ENCODE assay signal across 37 cellular contexts in genomic region chr5:171642894-171643293, GRCh38.
"Had no signal": no experiment of that assay in that cellular context is flagged by ENCODE, and none has a peak within 500 bp of the region (broad histone marks: within the 10 kb centered on the region; RNA-seq: fewer than 3 reads in every experiment).

No MANE protein-coding gene starts in this region.

- H3K27ac ChIP-seq: adrenal gland, ascending aorta, cardiac muscle cell, VCaP had no signal

- H3K4me3 Mint-ChIP-seq: activated B cell treated with CpG ODN at 0.5 μM for 24 hours; activated CD4-positive, alpha-beta memory T cell treated with anti-CD3 and anti-CD28 coated beads for 36 hours; activated CD4-positive, alpha-beta T cell treated with anti-CD3 and anti-CD28 coated beads, Interleukin-2, amount 10 ng/mL, durations not matched to agents 24 days and 14 days; activated CD8-positive, alpha-beta T cell treated with anti-CD3 and anti-CD28 coated beads for 36 hours; activated naive CD4-positive, alpha-beta T cell treated with anti-CD3 and anti-CD28 coated beads for 36 hours; activated naive CD8-positive, alpha-beta T cell treated with anti-CD3 and anti-CD28 coated beads for 36 hours; activated T-cell treated with anti-CD3 and anti-CD28 coated beads, Interleukin-2, amount 50 U/mL, for 4 hours; activated T-cell treated with anti-CD3 and anti-CD28 coated beads, Interleukin-2, amount 50 U/mL, for 72 hours; activated T-helper 1 cell treated with anti-CD3 and anti-CD28 coated beads, Interleukin-12 subunit alpha, Interleukin-12 subunit beta, Interleukin-2, Interleukin-4 antibody, amounts not matched to agents 30 ng/mL and 10 ng/mL and 1 ng/mL, durations not matched to agents 14 hours and 24 hours and 36 hours; activated T-helper 17 cell treated with anti-CD3 and anti-CD28 coated beads, Interleukin-2, amount 50 U/mL, for 72 hours; central memory CD8-positive, alpha-beta T cell; T-helper 1 cell treated with Interleukin-12 subunit alpha and Interleukin-12 subunit beta and Interleukin-4 antibody, amounts not matched to agents 30 μg/mL and 1 μg/mL, for 36 hours; T-helper 2 cell treated with Interferon-gamma antibody and Interleukin-4, amounts not matched to agents 5 μg/mL and 100 μg/mL, for 36 hours had no signal

- H3K9me3 ChIP-seq: adrenal gland, ascending aorta had no signal

- H3K36me3 Mint-ChIP-seq: activated CD4-positive, alpha-beta memory T cell treated with anti-CD3 and anti-CD28 coated beads for 36 hours; activated naive CD4-positive, alpha-beta T cell treated with anti-CD3 and anti-CD28 coated beads, Interleukin-2, amount 50 U/mL, for 72 hours; activated naive CD8-positive, alpha-beta T cell treated with anti-CD3 and anti-CD28 coated beads for 36 hours; brain had no signal

- H3K36me3 ChIP-seq: adrenal gland, ascending aorta, cardiac muscle cell had no signal

- H3K27ac Mint-ChIP-seq: activated B cell treated with CpG ODN at 0.5 μM for 24 hours; activated CD4-positive, alpha-beta memory T cell treated with anti-CD3 and anti-CD28 coated beads for 36 hours; activated CD4-positive, alpha-beta T cell treated with anti-CD3 and anti-CD28 coated beads, Interleukin-2, amount 10 ng/mL, durations not matched to agents 24 days and 14 days; activated CD8-positive, alpha-beta T cell treated with anti-CD3 and anti-CD28 coated beads for 36 hours; activated naive CD4-positive, alpha-beta T cell treated with anti-CD3 and anti-CD28 coated beads for 36 hours; activated naive CD4-positive, alpha-beta T cell treated with anti-CD3 and anti-CD28 coated beads, Interleukin-2, amount 50 U/mL, for 72 hours; activated naive CD8-positive, alpha-beta T cell treated with anti-CD3 and anti-CD28 coated beads for 36 hours; activated T-cell treated with anti-CD3 and anti-CD28 coated beads, Interleukin-2, amount 50 U/mL, for 72 hours; activated T-helper 1 cell treated with anti-CD3 and anti-CD28 coated beads, Interleukin-12 subunit alpha, Interleukin-12 subunit beta, Interleukin-2, Interleukin-4 antibody, amounts not matched to agents 30 ng/mL and 10 ng/mL and 1 ng/mL, durations not matched to agents 14 hours and 24 hours and 36 hours; activated T-helper 17 cell treated with anti-CD3 and anti-CD28 coated beads, Interleukin-2, amount 50 U/mL, for 72 hours; T-helper 1 cell treated with Interleukin-12 subunit alpha and Interleukin-12 subunit beta and Interleukin-4 antibody, amounts not matched to agents 30 μg/mL and 1 μg/mL, for 36 hours; T-helper 2 cell treated with Interferon-gamma antibody and Interleukin-4, amounts not matched to agents 5 μg/mL and 100 μg/mL, for 36 hours had no signal

- H3K9me3 Mint-ChIP-seq: activated B cell treated with CpG ODN at 0.5 μM for 24 hours; activated CD4-positive, alpha-beta memory T cell treated with anti-CD3 and anti-CD28 coated beads for 36 hours; activated CD4-positive, alpha-beta T cell treated with anti-CD3 and anti-CD28 coated beads, Interleukin-2, amount 10 ng/mL, durations not matched to agents 24 days and 14 days; activated CD8-positive, alpha-beta T cell treated with anti-CD3 and anti-CD28 coated beads for 36 hours; activated naive CD4-positive, alpha-beta T cell treated with anti-CD3 and anti-CD28 coated beads for 36 hours; activated naive CD4-positive, alpha-beta T cell treated with anti-CD3 and anti-CD28 coated beads, Interleukin-2, amount 50 U/mL, for 72 hours; activated naive CD8-positive, alpha-beta T cell treated with anti-CD3 and anti-CD28 coated beads for 36 hours; activated T-cell treated with anti-CD3 and anti-CD28 coated beads, Interleukin-2, amount 50 U/mL, for 4 hours; activated T-cell treated with anti-CD3 and anti-CD28 coated beads, Interleukin-2, amount 50 U/mL, for 72 hours; activated T-helper 1 cell treated with anti-CD3 and anti-CD28 coated beads, Interleukin-12 subunit alpha, Interleukin-12 subunit beta, Interleukin-2, Interleukin-4 antibody, amounts not matched to agents 30 ng/mL and 10 ng/mL and 1 ng/mL, durations not matched to agents 14 hours and 24 hours and 36 hours; activated T-helper 17 cell treated with anti-CD3 and anti-CD28 coated beads, Interleukin-2, amount 50 U/mL, for 72 hours; central memory CD8-positive, alpha-beta T cell; T-helper 1 cell treated with Interleukin-12 subunit alpha and Interleukin-12 subunit beta and Interleukin-4 antibody, amounts not matched to agents 30 μg/mL and 1 μg/mL, for 36 hours; T-helper 2 cell treated with Interferon-gamma antibody and Interleukin-4, amounts not matched to agents 5 μg/mL and 100 μg/mL, for 36 hours had no signal

- H3K4me1 Mint-ChIP-seq: activated B cell treated with CpG ODN at 0.5 μM for 24 hours; activated CD4-positive, alpha-beta T cell treated with anti-CD3 and anti-CD28 coated beads, Interleukin-2, amount 10 ng/mL, durations not matched to agents 24 days and 14 days; activated naive CD8-positive, alpha-beta T cell treated with anti-CD3 and anti-CD28 coated beads for 36 hours; activated T-helper 17 cell treated with anti-CD3 and anti-CD28 coated beads, Interleukin-2, amount 50 U/mL, for 72 hours; central memory CD8-positive, alpha-beta T cell had no signal

- H3K27me3 ChIP-seq: adrenal gland, ascending aorta, cardiac muscle cell had no signal

- H3K4me3 ChIP-seq: adrenal gland, ascending aorta, cardiac muscle cell had no signal

- H3K4me1 ChIP-seq: adrenal gland had no signal

- DNase-seq: activated B cell treated with CpG ODN at 0.5 μM for 24 hours; activated CD4-positive, alpha-beta memory T cell treated with anti-CD3 and anti-CD28 coated beads for 36 hours; activated CD4-positive, alpha-beta T cell treated with anti-CD3 and anti-CD28 coated beads for 4 hours; activated CD4-positive, alpha-beta T cell treated with anti-CD3 and anti-CD28 coated beads, Interleukin-2, amount 10 ng/mL, durations not matched to agents 24 days and 14 days; activated CD4-positive, alpha-beta T cell treated with anti-CD3 and anti-CD28 coated beads, Interleukin-2, amount 50 U/mL, for 1 hour; activated CD4-positive, alpha-beta T cell treated with anti-CD3 and anti-CD28 coated beads, Interleukin-2, amount 50 U/mL, for 4 hours; activated CD4-positive, CD25-positive, alpha-beta regulatory T cell treated with anti-CD3 and anti-CD28 coated beads, Interleukin-2, amount 50 U/mL, for 72 hours; activated CD8-positive, alpha-beta memory T cell treated with anti-CD3 and anti-CD28 coated beads, Interleukin-2, amount 50 U/mL, for 4 hours; activated CD8-positive, alpha-beta T cell treated with anti-CD3 and anti-CD28 coated beads for 36 hours; activated effector memory CD4-positive, alpha-beta T cell treated with anti-CD3 and anti-CD28 coated beads, Interleukin-2, amount 50 U/mL, for 16 hours; activated gamma-delta T cell treated with Interleukin-2 at 50 U/mL for 16 hours; activated naive CD4-positive, alpha-beta T cell; activated naive CD4-positive, alpha-beta T cell treated with anti-CD3 and anti-CD28 coated beads for 36 hours; activated naive CD4-positive, alpha-beta T cell treated with anti-CD3 and anti-CD28 coated beads, Interleukin-2, amount 50 U/mL, for 16 hours; activated naive CD8-positive, alpha-beta T cell treated with anti-CD3 and anti-CD28 coated beads for 36 hours; activated T-cell treated with anti-CD3 and anti-CD28 coated beads for 4 hours; activated T-cell treated with anti-CD3 and anti-CD28 coated beads, Interleukin-2, amount 50 U/mL, for 1 hour; activated T-cell treated with anti-CD3 and anti-CD28 coated beads, Interleukin-2, amount 50 U/mL, for 4 hours; activated T-cell treated with anti-CD3 and anti-CD28 coated beads, Interleukin-2, amount 50 U/mL, for 72 hours; adrenal gland; amniotic stem cell; anterior cingulate cortex; caudate nucleus; cerebellar nuclear complex; T-helper 1 cell; T-helper 2 cell; T-helper 9 cell had no signal

- ATAC-seq: activated CD8-positive, alpha-beta T cell treated with anti-CD3 and anti-CD28 coated beads for 36 hours; activated naive CD4-positive, alpha-beta T cell treated with anti-CD3 and anti-CD28 coated beads, Interleukin-2, amount 50 U/mL, for 72 hours; activated T-cell treated with anti-CD3 and anti-CD28 coated beads, Interleukin-2, amount 50 U/mL, for 4 hours; activated T-cell treated with anti-CD3 and anti-CD28 coated beads, Interleukin-2, amount 50 U/mL, for 72 hours; activated T-helper 17 cell treated with anti-CD3 and anti-CD28 coated beads, Interleukin-2, amount 50 U/mL, for 72 hours had no signal

- H3K27me3 Mint-ChIP-seq: activated B cell treated with CpG ODN at 0.5 μM for 24 hours; activated CD4-positive, alpha-beta T cell treated with anti-CD3 and anti-CD28 coated beads, Interleukin-2, amount 10 ng/mL, durations not matched to agents 24 days and 14 days; activated CD8-positive, alpha-beta T cell treated with anti-CD3 and anti-CD28 coated beads for 36 hours; activated naive CD8-positive, alpha-beta T cell treated with anti-CD3 and anti-CD28 coated beads for 36 hours had no signal
